Comparison of ENCODE assay signal across 1 cellular context in the genomic region with DNA sequence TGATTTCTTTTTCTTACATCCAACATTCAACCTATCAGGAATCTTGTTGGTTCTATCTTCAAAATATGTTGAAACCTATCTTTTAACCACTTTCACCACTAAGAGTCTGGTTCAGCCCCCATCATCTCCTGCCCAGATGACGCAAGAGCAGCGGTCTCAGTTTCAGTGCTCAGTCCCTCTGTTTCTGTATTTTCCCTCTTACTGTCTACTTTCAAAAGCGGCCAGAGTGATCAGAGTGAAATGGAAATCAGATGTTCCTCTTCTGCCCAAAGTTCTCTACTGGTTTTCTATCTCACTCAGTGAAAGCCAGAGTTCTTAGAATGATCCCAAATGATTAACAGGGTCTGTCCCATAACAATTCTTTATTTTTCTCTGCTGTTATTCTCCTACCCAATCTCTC.
TF ChIP-seq lines count a peak whose summit lies in the region.

No MANE protein-coding gene starts in this region.

TF ChIP-seq in WTC11, 78 proteins besides CTCF, POLR2A, EP300 and RAD21 (continued from another document):
- no peak for TF ChIP-seq STAT6 (CRISPR knock-in tag; conservative IDR thresholded peaks at IDR 0.05; ENCODE audit: low read depth)
- TF ChIP-seq MYBL2 (CRISPR knock-in tag; IDR thresholded peaks at IDR 0.05) = no peak
- TF ChIP-seq, protein P1, sequence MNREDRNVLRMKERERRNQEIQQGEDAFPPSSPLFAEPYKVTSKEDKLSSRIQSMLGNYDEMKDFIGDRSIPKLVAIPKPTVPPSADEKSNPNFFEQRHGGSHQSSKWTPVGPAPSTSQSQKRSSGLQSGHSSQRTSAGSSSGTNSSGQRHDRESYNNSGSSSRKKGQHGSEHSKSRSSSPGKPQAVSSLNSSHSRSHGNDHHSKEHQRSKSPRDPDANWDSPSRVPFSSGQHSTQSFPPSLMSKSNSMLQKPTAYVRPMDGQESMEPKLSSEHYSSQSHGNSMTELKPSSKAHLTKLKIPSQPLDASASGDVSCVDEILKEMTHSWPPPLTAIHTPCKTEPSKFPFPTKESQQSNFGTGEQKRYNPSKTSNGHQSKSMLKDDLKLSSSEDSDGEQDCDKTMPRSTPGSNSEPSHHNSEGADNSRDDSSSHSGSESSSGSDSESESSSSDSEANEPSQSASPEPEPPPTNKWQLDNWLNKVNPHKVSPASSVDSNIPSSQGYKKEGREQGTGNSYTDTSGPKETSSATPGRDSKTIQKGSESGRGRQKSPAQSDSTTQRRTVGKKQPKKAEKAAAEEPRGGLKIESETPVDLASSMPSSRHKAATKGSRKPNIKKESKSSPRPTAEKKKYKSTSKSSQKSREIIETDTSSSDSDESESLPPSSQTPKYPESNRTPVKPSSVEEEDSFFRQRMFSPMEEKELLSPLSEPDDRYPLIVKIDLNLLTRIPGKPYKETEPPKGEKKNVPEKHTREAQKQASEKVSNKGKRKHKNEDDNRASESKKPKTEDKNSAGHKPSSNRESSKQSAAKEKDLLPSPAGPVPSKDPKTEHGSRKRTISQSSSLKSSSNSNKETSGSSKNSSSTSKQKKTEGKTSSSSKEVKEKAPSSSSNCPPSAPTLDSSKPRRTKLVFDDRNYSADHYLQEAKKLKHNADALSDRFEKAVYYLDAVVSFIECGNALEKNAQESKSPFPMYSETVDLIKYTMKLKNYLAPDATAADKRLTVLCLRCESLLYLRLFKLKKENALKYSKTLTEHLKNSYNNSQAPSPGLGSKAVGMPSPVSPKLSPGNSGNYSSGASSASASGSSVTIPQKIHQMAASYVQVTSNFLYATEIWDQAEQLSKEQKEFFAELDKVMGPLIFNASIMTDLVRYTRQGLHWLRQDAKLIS (CRISPR knock-in tag; IDR thresholded peaks at IDR 0.05; ENCODE audit: borderline replicate concordance) = no peak
- TF ChIP-seq OVOL2 (CRISPR knock-in tag; IDR thresholded peaks at IDR 0.05; ENCODE audit: borderline replicate concordance) = no peak
- no peak for TF ChIP-seq ETV6 (CRISPR knock-in tag; IDR thresholded peaks at IDR 0.05)
- TF ChIP-seq JUN (CRISPR knock-in tag; IDR thresholded peaks at IDR 0.05) = no peak
